In genomic region chr2:219177594-219178376, GRCh38 we compare ENCODE assay signal across 8 cellular contexts. TPM values are rescaled to one million over a fixed set of nuclear protein-coding genes. Genes with fewer than 3 reads are reported as not detected.
DNase-seq lines count a peak whose midpoint lies in the region; ATAC-seq and TF ChIP-seq lines count a peak whose summit lies in the region.

RETREG2 (plus strand) TSS chr2:219178275; CDS start chr2:219178353, 78 bp downstream.

- under 1% methylated on average over 67 of the region's 67 CpGs for WGBS in liver

- H3K4me3 ChIP-seq in liver (ENCODE audit: low read depth in 1 of 3, low read length in 3 of 3), result peak within 1 kb of the TSS; percentile 68 to 89 (median 77)

- DNase-seq in Ammon's horn (ENCODE audit: low spot score) (peak; percentile 91), NCI-H748 treated with DMSO at 0.1 percent for 48 hours (lab: John Stamatoyannopoulos, UW) (peak; percentile 85), dermis blood vessel endothelial cell (peak; percentile 94)
- DNase-seq in activated CD4-positive, alpha-beta T cell treated with anti-CD3 and anti-CD28 coated beads, Interleukin-2, amount 50 U/mL, for 24 hours (ENCODE audit: low read depth in 1 of 2, low spot score in 1 of 2), result peak; percentile 58 to 71
- DNase-seq in stimulated activated CD4-positive, alpha-beta T cell treated with anti-CD3 and anti-CD28 coated beads, Interleukin-4, amount 100 ng/mL, for 24 hours, result peak; percentile 76

- no peaks in the 10 kb centered on the region for H3K27me3 ChIP-seq in liver (ENCODE audit: control insufficient read depth in 4 of 4, insufficient read depth in 4 of 4, low read length in 3 of 4)

- H3K27ac ChIP-seq in liver (ENCODE audit: low read depth in 1 of 2, low read length in 2 of 2), result peak within 1 kb of the TSS; percentile 94 to 100

- H3K9me3 ChIP-seq in liver (ENCODE audit: control insufficient read depth in 4 of 4, low read length in 3 of 4), result no peaks in the 10 kb centered on the region

- peak; percentile 19 for TF ChIP-seq CTCF in liver (IDR thresholded peaks at IDR 0.05; ENCODE audit: low read depth, low read length, missing input control)

- no peak for TF ChIP-seq RAD21 in liver (IDR thresholded peaks at IDR 0.05)

- H3K4me1 ChIP-seq in liver (ENCODE audit: control insufficient read depth in 4 of 4, insufficient read depth in 4 of 4, low read length in 3 of 4), result peaks cover 0 to 25% (median 22%) of the 10 kb centered on the region in 4 donors

- ATAC-seq in HG03439 (IDR thresholded peaks at IDR 0.05; ENCODE audit: unreplicated experiment), result peak; percentile 40

- TF ChIP-seq POLR2A in GM19099 (IDR thresholded peaks at IDR 0.05; ENCODE audit: extremely low read depth, insufficient read length, low read depth), result peak; percentile 94

- peak within 1 kb of the TSS; percentile 34 to 100 for H3K9ac ChIP-seq in liver (ENCODE audit: low read depth in 1 of 2, low read length in 2 of 2)

- peaks cover 9 to 49% (median 41%) of the 10 kb centered on the region in 4 donors for H3K36me3 ChIP-seq in liver (ENCODE audit: control insufficient read depth in 4 of 4, insufficient read depth in 3 of 4, low read depth in 1 of 4, low read length in 3 of 4)

TF ChIP-seq in liver, 16 proteins besides CTCF, POLR2A, EP300 and RAD21:
- TF ChIP-seq TAF1 (conservative IDR thresholded peaks at IDR 0.05) (peak; percentile 30), HNF4A (conservative IDR thresholded peaks at IDR 0.05) (peak; percentile 30), EGR1 (IDR thresholded peaks at IDR 0.05; ENCODE audit: low read depth in 2 of 2) (no peak), NR2F2 (IDR thresholded peaks at IDR 0.05) (no peak), MAX (IDR thresholded peaks at IDR 0.05) (no peak), REST (IDR thresholded peaks at IDR 0.05) (peak; percentile 66), FOXA2 (IDR thresholded peaks at IDR 0.05) (peak; percentile 47), YY1 (IDR thresholded peaks at IDR 0.05) (peak; percentile 47), JUND (IDR thresholded peaks at IDR 0.05) (peak in 1 of 2 donors; percentile 10), FOXA1 (IDR thresholded peaks at IDR 0.05) (no peak), HNF4G (IDR thresholded peaks at IDR 0.05) (no peak), GABPA (IDR thresholded peaks at IDR 0.05 in 1 of 2, conservative IDR thresholded peaks at IDR 0.05 in 1 of 2) (peak in 1 of 2 donors; percentile 75), RXRA (IDR thresholded peaks at IDR 0.05) (peak in 1 of 2 donors; percentile 16), ATF3 (IDR thresholded peaks at IDR 0.05) (no peak), ZBTB33 (IDR thresholded peaks at IDR 0.05) (no peak), SP1 (IDR thresholded peaks at IDR 0.05) (no peak)

RNA-seq across cellular contexts. Expression of gene RETREG2, which starts in this region (rescaled TPM):
- 64.1 and 75.4 TPM in 2 replicates for total RNA-seq in dermis blood vessel endothelial cell
- 10 to 100 TPM; 34.1 to 41.2 TPM for total RNA-seq in liver
- 10 to 100 TPM; 21.7 to 42.8 TPM for polyA plus RNA-seq in liver

Comparison
In these comparisons a context has a peak if more than half of its experiments do, and no peak if none do; other contexts are left out.
1. Peak in every context shown above with its lines: DNase-seq, ATAC-seq, H3K4me3 ChIP-seq and H3K27ac ChIP-seq.